1 cellular context compared by ENCODE assay signal in the genomic region with DNA sequence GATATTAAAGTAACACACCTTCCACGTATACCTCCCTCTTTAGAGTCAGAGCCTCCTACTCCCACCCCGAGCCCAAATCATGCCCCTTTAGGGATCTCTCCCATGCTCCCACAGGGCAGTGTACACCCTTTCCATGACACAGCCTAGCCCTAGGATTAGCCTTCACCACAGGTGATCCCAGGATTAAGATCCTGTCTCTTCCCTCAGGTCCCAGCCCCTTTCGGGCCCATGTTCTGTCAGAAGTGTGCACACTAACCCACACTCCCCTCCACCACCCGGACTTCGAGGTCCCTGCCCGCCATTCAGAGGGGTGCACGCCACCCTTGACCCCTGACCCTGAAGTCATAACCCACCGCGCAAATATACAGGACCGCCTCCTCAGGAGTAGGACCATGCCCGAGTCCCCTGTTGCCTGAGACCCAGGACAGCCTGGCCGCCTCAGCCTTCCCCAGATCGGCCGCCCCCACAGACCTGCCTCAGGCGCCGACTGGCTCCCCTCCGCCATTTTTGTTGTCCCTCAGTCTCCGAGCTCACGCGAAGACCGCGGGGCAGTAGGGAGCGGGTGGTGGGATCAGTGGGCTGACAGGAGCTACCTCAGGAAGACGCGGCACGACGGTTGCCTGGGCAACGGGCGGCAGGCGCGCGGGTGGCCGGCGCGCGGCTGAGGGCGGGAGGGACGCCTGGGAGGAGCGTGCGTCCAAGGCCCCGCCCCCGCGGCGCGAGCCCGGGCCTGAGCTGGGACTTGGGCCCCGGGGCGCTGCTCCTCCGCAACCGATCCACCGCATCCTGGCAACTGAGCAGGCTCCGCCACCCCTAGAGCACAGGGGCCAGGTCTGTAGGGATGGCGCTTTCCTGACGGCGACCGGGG.
TF ChIP-seq lines count a peak whose summit lies in the region.

A gene (minus strand): TSS at position 663 of the 868 bp plus-strand sequence.

TF ChIP-seq in IMR-90, 13 proteins besides CTCF, POLR2A, EP300 and RAD21:
- TF ChIP-seq BHLHE40 (IDR thresholded peaks at IDR 0.05; ENCODE audit: low read depth, low read length) = no peak
- no peak for TF ChIP-seq NFE2L2 (IDR thresholded peaks at IDR 0.05; ENCODE audit: low read depth, low read length)
- TF ChIP-seq, protein P1, sequence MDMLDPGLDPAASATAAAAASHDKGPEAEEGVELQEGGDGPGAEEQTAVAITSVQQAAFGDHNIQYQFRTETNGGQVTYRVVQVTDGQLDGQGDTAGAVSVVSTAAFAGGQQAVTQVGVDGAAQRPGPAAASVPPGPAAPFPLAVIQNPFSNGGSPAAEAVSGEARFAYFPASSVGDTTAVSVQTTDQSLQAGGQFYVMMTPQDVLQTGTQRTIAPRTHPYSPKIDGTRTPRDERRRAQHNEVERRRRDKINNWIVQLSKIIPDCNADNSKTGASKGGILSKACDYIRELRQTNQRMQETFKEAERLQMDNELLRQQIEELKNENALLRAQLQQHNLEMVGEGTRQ (IDR thresholded peaks at IDR 0.05; ENCODE audit: low read depth, low read length) = no peak
- no peak for TF ChIP-seq RFX5 (IDR thresholded peaks at IDR 0.05; ENCODE audit: low read depth, low read length)
- TF ChIP-seq RCOR1 (IDR thresholded peaks at IDR 0.05; ENCODE audit: insufficient replicate concordance, low read length) = no peak
- TF ChIP-seq SMC3 (IDR thresholded peaks at IDR 0.05; ENCODE audit: low read depth, low read length) = no peak
- no peak for TF ChIP-seq MXI1 (IDR thresholded peaks at IDR 0.05; ENCODE audit: borderline replicate concordance, low read depth, low read length)
- no peak for TF ChIP-seq CEBPB (IDR thresholded peaks at IDR 0.05; ENCODE audit: low read depth, low read length)
- no peak for TF ChIP-seq MAZ (IDR thresholded peaks at IDR 0.05; ENCODE audit: borderline replicate concordance, low read depth, low read length)
- TF ChIP-seq CHD1 (IDR thresholded peaks at IDR 0.05; ENCODE audit: low read depth, low read length) = no peak
- TF ChIP-seq, protein P2, sequence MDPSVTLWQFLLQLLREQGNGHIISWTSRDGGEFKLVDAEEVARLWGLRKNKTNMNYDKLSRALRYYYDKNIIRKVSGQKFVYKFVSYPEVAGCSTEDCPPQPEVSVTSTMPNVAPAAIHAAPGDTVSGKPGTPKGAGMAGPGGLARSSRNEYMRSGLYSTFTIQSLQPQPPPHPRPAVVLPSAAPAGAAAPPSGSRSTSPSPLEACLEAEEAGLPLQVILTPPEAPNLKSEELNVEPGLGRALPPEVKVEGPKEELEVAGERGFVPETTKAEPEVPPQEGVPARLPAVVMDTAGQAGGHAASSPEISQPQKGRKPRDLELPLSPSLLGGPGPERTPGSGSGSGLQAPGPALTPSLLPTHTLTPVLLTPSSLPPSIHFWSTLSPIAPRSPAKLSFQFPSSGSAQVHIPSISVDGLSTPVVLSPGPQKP (IDR thresholded peaks at IDR 0.05; ENCODE audit: borderline replicate concordance, low read depth, low read length) = no peak
- TF ChIP-seq FOS (IDR thresholded peaks at IDR 0.05; ENCODE audit: low read depth, low read length) = no peak
- no peak for TF ChIP-seq MAFK (IDR thresholded peaks at IDR 0.05; ENCODE audit: low read depth, low read length)
TF ChIP-seq in IMR-90: peak in this region for 0.
